1 cellular context compared by ENCODE assay signal in genomic region chr17:44559288-44560249, GRCh38.
TF ChIP-seq lines count a peak whose summit lies in the region.

No MANE protein-coding gene starts in this region.

TF ChIP-seq in H1, 55 proteins besides CTCF, POLR2A, EP300 and RAD21:
- TF ChIP-seq SUZ12 (IDR thresholded peaks at IDR 0.05; ENCODE audit: low read length), result no peak; the same call in 1 of the 2 replicates
- TF ChIP-seq GABPA (IDR thresholded peaks at IDR 0.05; ENCODE audit: borderline replicate concordance, insufficient read depth, low read length), result no peak
- no peak for TF ChIP-seq YY1 (IDR thresholded peaks at IDR 0.05; ENCODE audit: low read depth, low read length)
- no peak for TF ChIP-seq RFX5 (IDR thresholded peaks at IDR 0.05; ENCODE audit: borderline replicate concordance, low read depth, low read length)
- TF ChIP-seq KDM4A (IDR thresholded peaks at IDR 0.05; ENCODE audit: low read depth, low read length, severe bottlenecking), result no peak
- peak; percentile 47 for TF ChIP-seq RNF2 (IDR thresholded peaks at IDR 0.05; ENCODE audit: borderline replicate concordance, low read depth, low read length, missing control alignments, poor library complexity, severe bottlenecking)
- peak; percentile 32 for TF ChIP-seq EZH2 (IDR thresholded peaks at IDR 0.05; ENCODE audit: low read depth, low read length, severe bottlenecking)
- no peak for TF ChIP-seq FOSL1 (IDR thresholded peaks at IDR 0.05; ENCODE audit: insufficient read depth, low read depth, low read length)
- TF ChIP-seq GTF2F1 (IDR thresholded peaks at IDR 0.05; ENCODE audit: borderline replicate concordance, low read depth, low read length), result no peak
- TF ChIP-seq POLR2AphosphoS5 (IDR thresholded peaks at IDR 0.05; ENCODE audit: low read depth, low read length), result no peak
- TF ChIP-seq CHD1 (IDR thresholded peaks at IDR 0.05; ENCODE audit: low read depth, low read length), result no peak
- TF ChIP-seq TEAD4 (IDR thresholded peaks at IDR 0.05; ENCODE audit: low read depth, low read length), result no peak
- TF ChIP-seq SP4 (IDR thresholded peaks at IDR 0.05; ENCODE audit: low read length), result no peak
- TF ChIP-seq NANOG (IDR thresholded peaks at IDR 0.05; ENCODE audit: insufficient read depth, low read depth, low read length, poor library complexity, severe bottlenecking), result no peak
- TF ChIP-seq RBBP5 (IDR thresholded peaks at IDR 0.05; ENCODE audit: borderline replicate concordance, low read depth, low read length), result peak; percentile 5; the same call in 1 of the 2 replicates
- no peak for TF ChIP-seq SIN3A (conservative IDR thresholded peaks at IDR 0.05 in 1 of 2, IDR thresholded peaks at IDR 0.05 in 1 of 2; ENCODE audit: low read depth in 1 of 2, low read length in 2 of 2)
- no peak for TF ChIP-seq MAFK (IDR thresholded peaks at IDR 0.05; ENCODE audit: low read depth, low read length)
- TF ChIP-seq SIRT6 (IDR thresholded peaks at IDR 0.05; ENCODE audit: low read length), result no peak
- TF ChIP-seq JUN (IDR thresholded peaks at IDR 0.05; ENCODE audit: low read depth, low read length), result no peak
- no peak for TF ChIP-seq USF2 (IDR thresholded peaks at IDR 0.05; ENCODE audit: low read length)
- TF ChIP-seq MAX (IDR thresholded peaks at IDR 0.05), result no peak
- no peak for TF ChIP-seq ATF2 (IDR thresholded peaks at IDR 0.05; ENCODE audit: low read length)
- TF ChIP-seq CBX8 (IDR thresholded peaks at IDR 0.05; ENCODE audit: borderline replicate concordance, low read depth, low read length), result no peak; the same call in 1 of the 2 replicates
- TF ChIP-seq KDM5A (IDR thresholded peaks at IDR 0.05; ENCODE audit: low read length), result no peak
- no peak for TF ChIP-seq CREB1 (IDR thresholded peaks at IDR 0.05)
